20 cellular contexts compared by ENCODE assay signal in genomic region chr22:20127869-20128618, GRCh38. TPM values are rescaled to one million over a fixed set of nuclear protein-coding genes. Genes with fewer than 3 reads are reported as not detected.
A peak's percentile ranks its signal among the peaks of the same experiment; 100 is the strongest.
DNase-seq lines count a peak whose midpoint lies in the region; ATAC-seq and TF ChIP-seq lines count a peak whose summit lies in the region.
"Had no signal": no experiment of that assay in that cellular context is flagged by ENCODE, and none has a peak within 500 bp of the region (broad histone marks: within the 10 kb centered on the region; RNA-seq: fewer than 3 reads in every experiment).

No MANE protein-coding gene starts in this region.

- H3K4me1 ChIP-seq in naive thymus-derived CD4-positive, alpha-beta T cell (ENCODE audit: control insufficient read depth in 2 of 2, insufficient read depth in 2 of 2, low read length in 2 of 2) = peaks cover 17 to 19% of the 10 kb centered on the region in 2 donors

- POLR2A ChIA-PET in activated CD8-positive, alpha-beta T cell treated with anti-CD3 and anti-CD28 coated beads for 36 hours (lab: Charles Lee) = interaction anchor here (0.6 to 8.4 kb wide), 7 partner anchors 10 to 45 kb away, joined by 3 to 111 read pairs (median 4); partner anchors contain the start of genes RANBP1 and TRMT2A
- POLR2A ChIA-PET in activated CD8-positive, alpha-beta T cell treated with anti-CD3 and anti-CD28 coated beads, Interleukin-2, amount 10 ng/mL, durations not matched to agents 7 days and 5 days (lab: Charles Lee) = interaction anchor here (0.6 to 1.0 kb wide), 2 partner anchors 11 to 29 kb away, joined by 3 to 5 read pairs; partner anchors contain the start of gene TRMT2A
- POLR2A ChIA-PET in naive thymus-derived CD4-positive, alpha-beta T cell (lab: Charles Lee) = no interaction called here

- H3K36me3 Mint-ChIP-seq in activated CD8-positive, alpha-beta T cell treated with anti-CD3 and anti-CD28 coated beads for 36 hours (ENCODE audit: low read depth) = peaks cover 34% of the 10 kb centered on the region
- peaks cover 34% of the 10 kb centered on the region for H3K36me3 Mint-ChIP-seq in activated CD8-positive, alpha-beta T cell treated with anti-CD3 and anti-CD28 coated beads, Interleukin-2, amount 10 ng/mL, durations not matched to agents 7 days and 5 days (ENCODE audit: low read depth)
- H3K36me3 Mint-ChIP-seq in T-helper 17 cell (ENCODE audit: low read depth) = no peaks in the 10 kb centered on the region
- H3K36me3 Mint-ChIP-seq in naive thymus-derived CD4-positive, alpha-beta T cell = peaks cover 0 to 6% (median 4%) of the 10 kb centered on the region in 5 donors
- H3K36me3 Mint-ChIP-seq in activated T-helper 2 cell treated with anti-CD3 and anti-CD28 coated beads, Interferon-gamma antibody, Interleukin-2, Interleukin-4, amounts not matched to agents 10 μg/mL and 5 μg/mL and 100 μg/mL, durations not matched to agents 14 hours and 24 hours and 36 hours (ENCODE audit: low read depth) = peaks cover 45% of the 10 kb centered on the region

- peak overlapping the region; percentile 69 for H3K27ac Mint-ChIP-seq in activated CD8-positive, alpha-beta T cell treated with anti-CD3 and anti-CD28 coated beads for 36 hours
- H3K27ac Mint-ChIP-seq in activated CD8-positive, alpha-beta T cell treated with anti-CD3 and anti-CD28 coated beads, Interleukin-2, amount 10 ng/mL, durations not matched to agents 7 days and 5 days = no peak overlapping the region
- peak overlapping the region; percentile 16 for H3K27ac Mint-ChIP-seq in T-helper 17 cell
- peak overlapping the region in 7 of 9 donors; percentile 9 to 78 (median 28) for H3K27ac Mint-ChIP-seq in naive thymus-derived CD4-positive, alpha-beta T cell
- no peak overlapping the region for H3K27ac Mint-ChIP-seq in activated T-helper 2 cell treated with anti-CD3 and anti-CD28 coated beads, Interferon-gamma antibody, Interleukin-2, Interleukin-4, amounts not matched to agents 10 μg/mL and 5 μg/mL and 100 μg/mL, durations not matched to agents 14 hours and 24 hours and 36 hours
- H3K27ac Mint-ChIP-seq: immature natural killer cell had no signal

- no peak for DNase-seq in activated CD8-positive, alpha-beta T cell treated with anti-CD3 and anti-CD28 coated beads for 36 hours
- no peak for DNase-seq in activated CD8-positive, alpha-beta T cell treated with anti-CD3 and anti-CD28 coated beads, Interleukin-2, amount 10 ng/mL, durations not matched to agents 7 days and 5 days
- DNase-seq in T-helper 17 cell (no peak), GOT3 (lab: John Stamatoyannopoulos, UW) (no peak)
- no peak for DNase-seq in naive thymus-derived CD4-positive, alpha-beta T cell
- DNase-seq in activated T-helper 2 cell treated with anti-CD3 and anti-CD28 coated beads, Interferon-gamma antibody, Interleukin-2, Interleukin-4, amounts not matched to agents 10 μg/mL and 5 μg/mL and 100 μg/mL, durations not matched to agents 14 hours and 24 hours and 36 hours (ENCODE audit: low spot score) = no peak
- DNase-seq: activated CD4-positive, alpha-beta T cell treated with anti-CD3 and anti-CD28 coated beads, Interleukin-2, amount 50 U/mL, for 1 hour; aorta; CD8-positive, alpha-beta memory T cell; EL; erythroblast; HFFc6; immature natural killer cell; NCI-H345; Right ventricle myocardium superior; stimulated activated CD4-positive, alpha-beta T cell treated with anti-CD3 and anti-CD28 coated beads, Interleukin-2, amount 100 ng/mL, for 48 hours; transverse colon had no signal

- H3K27me3 Mint-ChIP-seq in activated CD8-positive, alpha-beta T cell treated with anti-CD3 and anti-CD28 coated beads for 36 hours = no peaks in the 10 kb centered on the region
- H3K27me3 Mint-ChIP-seq in activated CD8-positive, alpha-beta T cell treated with anti-CD3 and anti-CD28 coated beads, Interleukin-2, amount 10 ng/mL, durations not matched to agents 7 days and 5 days (ENCODE audit: low read depth) = no peaks in the 10 kb centered on the region
- H3K27me3 Mint-ChIP-seq in T-helper 17 cell = no peaks in the 10 kb centered on the region
- no peaks in the 10 kb centered on the region for H3K27me3 Mint-ChIP-seq in naive thymus-derived CD4-positive, alpha-beta T cell
- H3K27me3 Mint-ChIP-seq in activated T-helper 2 cell treated with anti-CD3 and anti-CD28 coated beads, Interferon-gamma antibody, Interleukin-2, Interleukin-4, amounts not matched to agents 10 μg/mL and 5 μg/mL and 100 μg/mL, durations not matched to agents 14 hours and 24 hours and 36 hours (ENCODE audit: low read depth) = no peaks in the 10 kb centered on the region
- H3K27me3 Mint-ChIP-seq: CD8-positive, alpha-beta memory T cell had no signal

- intact Hi-C loops in activated CD8-positive, alpha-beta T cell treated with anti-CD3 and anti-CD28 coated beads for 36 hours (cut with micrococcal nuclease) = loop anchor here (5.0 kb wide), 1 partner anchor 156 kb away; no protein-coding TSS in a partner anchor
- intact Hi-C loops in naive thymus-derived CD4-positive, alpha-beta T cell (cut with micrococcal nuclease) = no loop called here
- intact Hi-C loops in activated T-helper 2 cell treated with anti-CD3 and anti-CD28 coated beads, Interferon-gamma antibody, Interleukin-2, Interleukin-4, amounts not matched to agents 10 μg/mL and 5 μg/mL and 100 μg/mL, durations not matched to agents 14 hours and 24 hours and 36 hours (cut with micrococcal nuclease) = loop anchor here (2.0 kb wide), 1 partner anchor 157 kb away; no protein-coding TSS in a partner anchor

- H3K27ac ChIP-seq in naive thymus-derived CD4-positive, alpha-beta T cell (ENCODE audit: low read depth, low read length) = peak overlapping the region; percentile 33
- H3K27ac ChIP-seq: KMS-11, transverse colon had no signal

- H3K9me3 Mint-ChIP-seq in activated CD8-positive, alpha-beta T cell treated with anti-CD3 and anti-CD28 coated beads for 36 hours = no peaks in the 10 kb centered on the region
- H3K9me3 Mint-ChIP-seq in activated CD8-positive, alpha-beta T cell treated with anti-CD3 and anti-CD28 coated beads, Interleukin-2, amount 10 ng/mL, durations not matched to agents 7 days and 5 days (ENCODE audit: insufficient read depth) = no peaks in the 10 kb centered on the region
- H3K9me3 Mint-ChIP-seq in naive thymus-derived CD4-positive, alpha-beta T cell = peaks cover 0 to 2% (median 0%) of the 10 kb centered on the region in 11 donors
- no peaks in the 10 kb centered on the region for H3K9me3 Mint-ChIP-seq in activated T-helper 2 cell treated with anti-CD3 and anti-CD28 coated beads, Interferon-gamma antibody, Interleukin-2, Interleukin-4, amounts not matched to agents 10 μg/mL and 5 μg/mL and 100 μg/mL, durations not matched to agents 14 hours and 24 hours and 36 hours
- H3K9me3 Mint-ChIP-seq: CD8-positive, alpha-beta memory T cell; HFFc6 had no signal

- peaks cover 31% of the 10 kb centered on the region for H3K4me1 Mint-ChIP-seq in activated CD8-positive, alpha-beta T cell treated with anti-CD3 and anti-CD28 coated beads for 36 hours (ENCODE audit: low read depth)
- peaks cover 19% of the 10 kb centered on the region for H3K4me1 Mint-ChIP-seq in activated CD8-positive, alpha-beta T cell treated with anti-CD3 and anti-CD28 coated beads, Interleukin-2, amount 10 ng/mL, durations not matched to agents 7 days and 5 days (ENCODE audit: low read depth)
- H3K4me1 Mint-ChIP-seq in T-helper 17 cell = peaks cover 5% of the 10 kb centered on the region
- peaks cover 0 to 19% (median 13%) of the 10 kb centered on the region in 7 donors for H3K4me1 Mint-ChIP-seq in naive thymus-derived CD4-positive, alpha-beta T cell
- peaks cover 8% of the 10 kb centered on the region for H3K4me1 Mint-ChIP-seq in activated T-helper 2 cell treated with anti-CD3 and anti-CD28 coated beads, Interferon-gamma antibody, Interleukin-2, Interleukin-4, amounts not matched to agents 10 μg/mL and 5 μg/mL and 100 μg/mL, durations not matched to agents 14 hours and 24 hours and 36 hours (ENCODE audit: low read depth)

- CTCF ChIA-PET in activated CD8-positive, alpha-beta T cell treated with anti-CD3 and anti-CD28 coated beads for 36 hours (lab: Charles Lee) = interaction anchor here (1.1 to 2.0 kb wide), 5 partner anchors 8 to 157 kb away, joined by 3 to 11 read pairs (median 5); no protein-coding TSS in a partner anchor
- CTCF ChIA-PET in activated CD8-positive, alpha-beta T cell treated with anti-CD3 and anti-CD28 coated beads, Interleukin-2, amount 10 ng/mL, durations not matched to agents 7 days and 5 days (lab: Charles Lee) = interaction anchor here (0.9 to 3.6 kb wide), 6 partner anchors 10 to 180 kb away, joined by 3 to 28 read pairs (median 8); partner anchors contain the start of genes RANBP1 and TRMT2A
- CTCF ChIA-PET in naive thymus-derived CD4-positive, alpha-beta T cell (lab: Charles Lee) = interaction anchor here (0.6 to 1.0 kb wide), 4 partner anchors 24 to 290 kb away, joined by 3 read pairs; no protein-coding TSS in a partner anchor

- TF ChIP-seq CTCF in activated CD8-positive, alpha-beta T cell treated with anti-CD3 and anti-CD28 coated beads for 36 hours (IDR thresholded peaks at IDR 0.05) = no peak

- H3K36me3 ChIP-seq in naive thymus-derived CD4-positive, alpha-beta T cell (ENCODE audit: control insufficient read depth in 2 of 3, insufficient read depth in 3 of 3, low read length in 3 of 3) = peaks cover 0 to 41% (median 5%) of the 10 kb centered on the region in 3 experiments

- no peaks in the 10 kb centered on the region for H3K27me3 ChIP-seq in naive thymus-derived CD4-positive, alpha-beta T cell (ENCODE audit: control insufficient read depth in 2 of 2, insufficient read depth in 2 of 2, low read length in 2 of 2)
- H3K27me3 ChIP-seq: transverse colon had no signal

- H3K4me3 Mint-ChIP-seq in activated CD8-positive, alpha-beta T cell treated with anti-CD3 and anti-CD28 coated beads for 36 hours = no peak overlapping the region
- no peak overlapping the region for H3K4me3 Mint-ChIP-seq in activated CD8-positive, alpha-beta T cell treated with anti-CD3 and anti-CD28 coated beads, Interleukin-2, amount 10 ng/mL, durations not matched to agents 7 days and 5 days
- no peak overlapping the region for H3K4me3 Mint-ChIP-seq in T-helper 17 cell
- no peak overlapping the region for H3K4me3 Mint-ChIP-seq in naive thymus-derived CD4-positive, alpha-beta T cell
- H3K4me3 Mint-ChIP-seq in activated T-helper 2 cell treated with anti-CD3 and anti-CD28 coated beads, Interferon-gamma antibody, Interleukin-2, Interleukin-4, amounts not matched to agents 10 μg/mL and 5 μg/mL and 100 μg/mL, durations not matched to agents 14 hours and 24 hours and 36 hours (ENCODE audit: low read depth) = no peak overlapping the region
- H3K4me3 Mint-ChIP-seq: HFFc6, immature natural killer cell had no signal

- H3K9me3 ChIP-seq in T-helper 17 cell (ENCODE audit: control insufficient read depth, low read length, poor library complexity, severe bottlenecking) = no peaks in the 10 kb centered on the region
- no peaks in the 10 kb centered on the region for H3K9me3 ChIP-seq in naive thymus-derived CD4-positive, alpha-beta T cell (ENCODE audit: control insufficient read depth in 2 of 3, low read length in 3 of 3)
- H3K9me3 ChIP-seq: transverse colon had no signal

- no peak for ATAC-seq in activated CD8-positive, alpha-beta T cell treated with anti-CD3 and anti-CD28 coated beads for 36 hours
- no peak for ATAC-seq in activated CD8-positive, alpha-beta T cell treated with anti-CD3 and anti-CD28 coated beads, Interleukin-2, amount 10 ng/mL, durations not matched to agents 7 days and 5 days
- ATAC-seq in T-helper 17 cell = no peak
- no peak for ATAC-seq in naive thymus-derived CD4-positive, alpha-beta T cell
- ATAC-seq: sciatic nerve had no signal

- H3K4me3 ChIP-seq in naive thymus-derived CD4-positive, alpha-beta T cell (ENCODE audit: low read length) = no peak overlapping the region
- H3K4me3 ChIP-seq: transverse colon had no signal

RNA-seq across cellular contexts. Expression of gene ZDHHC8, which starts 3.6 kb away (rescaled TPM):
- total RNA-seq in activated CD8-positive, alpha-beta T cell treated with anti-CD3 and anti-CD28 coated beads for 36 hours = 10 to 100 TPM; 44.5 to 44.8 TPM
- total RNA-seq in activated CD8-positive, alpha-beta T cell treated with anti-CD3 and anti-CD28 coated beads, Interleukin-2, amount 10 ng/mL, durations not matched to agents 7 days and 5 days = 10 to 100 TPM; 60.5 to 65.5 TPM
- total RNA-seq in T-helper 17 cell = 10 to 100 TPM; 60.1 to 75.8 TPM
- 10 to 100 TPM; 63.4 to 88.5 (median 79.2) TPM for total RNA-seq in naive thymus-derived CD4-positive, alpha-beta T cell
- 1 to 10 TPM in 1 of 2 donors, under 1 TPM in 1; 0.95 to 4.3 TPM for polyA plus RNA-seq in naive thymus-derived CD4-positive, alpha-beta T cell
- 77.3 and 82.4 TPM in 2 replicates for total RNA-seq in activated T-helper 2 cell treated with anti-CD3 and anti-CD28 coated beads, Interferon-gamma antibody, Interleukin-2, Interleukin-4, amounts not matched to agents 10 μg/mL and 5 μg/mL and 100 μg/mL, durations not matched to agents 14 hours and 24 hours and 36 hours

RNA-seq across cellular contexts. Expression of gene TRMT2A, which starts 11.0 kb away (rescaled TPM):
- 100 to 1,000 TPM; 101 to 105 TPM for total RNA-seq in activated CD8-positive, alpha-beta T cell treated with anti-CD3 and anti-CD28 coated beads for 36 hours
- 100 to 1,000 TPM in 1 of 2 experiments, 10 to 100 TPM in 1; 92.1 to 102 TPM for total RNA-seq in activated CD8-positive, alpha-beta T cell treated with anti-CD3 and anti-CD28 coated beads, Interleukin-2, amount 10 ng/mL, durations not matched to agents 7 days and 5 days
- total RNA-seq in T-helper 17 cell = 10 to 100 TPM; 77.1 to 85.5 TPM
- 100 to 1,000 TPM in 2 of 5 experiments, 10 to 100 TPM in 3; 92.0 to 134 (median 95.8) TPM for total RNA-seq in naive thymus-derived CD4-positive, alpha-beta T cell
- 10 to 100 TPM; 30.0 to 44.5 TPM for polyA plus RNA-seq in naive thymus-derived CD4-positive, alpha-beta T cell
- 94.1 and 103 TPM in 2 replicates for total RNA-seq in activated T-helper 2 cell treated with anti-CD3 and anti-CD28 coated beads, Interferon-gamma antibody, Interleukin-2, Interleukin-4, amounts not matched to agents 10 μg/mL and 5 μg/mL and 100 μg/mL, durations not matched to agents 14 hours and 24 hours and 36 hours

RNA-seq across cellular contexts. Expression of gene RANBP1, which starts 12.1 kb away (rescaled TPM):
- 100 to 1,000 TPM; 411 to 412 TPM for total RNA-seq in activated CD8-positive, alpha-beta T cell treated with anti-CD3 and anti-CD28 coated beads for 36 hours
- 100 to 1,000 TPM; 320 to 332 TPM for total RNA-seq in activated CD8-positive, alpha-beta T cell treated with anti-CD3 and anti-CD28 coated beads, Interleukin-2, amount 10 ng/mL, durations not matched to agents 7 days and 5 days
- 10 to 100 TPM; 65.7 to 75.2 TPM for total RNA-seq in T-helper 17 cell
- total RNA-seq in naive thymus-derived CD4-positive, alpha-beta T cell = 100 to 1,000 TPM in 1 of 5 experiments, 10 to 100 TPM in 4; 50.4 to 224 (median 74.8) TPM
- 10 to 100 TPM; 86.1 to 90.6 TPM for polyA plus RNA-seq in naive thymus-derived CD4-positive, alpha-beta T cell
- total RNA-seq in activated T-helper 2 cell treated with anti-CD3 and anti-CD28 coated beads, Interferon-gamma antibody, Interleukin-2, Interleukin-4, amounts not matched to agents 10 μg/mL and 5 μg/mL and 100 μg/mL, durations not matched to agents 14 hours and 24 hours and 36 hours = 444 and 452 TPM in 2 replicates

RNA-seq across cellular contexts. Expression of gene CCDC188, which starts 22.8 kb away (rescaled TPM):
- not detected for total RNA-seq in activated CD8-positive, alpha-beta T cell treated with anti-CD3 and anti-CD28 coated beads for 36 hours
- total RNA-seq in activated CD8-positive, alpha-beta T cell treated with anti-CD3 and anti-CD28 coated beads, Interleukin-2, amount 10 ng/mL, durations not matched to agents 7 days and 5 days = not detected
- total RNA-seq in T-helper 17 cell = 1 to 10 TPM in 1 of 2 donors, not detected in 1; 1.5 TPM
- not detected for total RNA-seq in naive thymus-derived CD4-positive, alpha-beta T cell
- not detected for polyA plus RNA-seq in naive thymus-derived CD4-positive, alpha-beta T cell
- total RNA-seq in activated T-helper 2 cell treated with anti-CD3 and anti-CD28 coated beads, Interferon-gamma antibody, Interleukin-2, Interleukin-4, amounts not matched to agents 10 μg/mL and 5 μg/mL and 100 μg/mL, durations not matched to agents 14 hours and 24 hours and 36 hours = 0.11 TPM in 1 of 2 replicates, not detected in the other
- total RNA-seq: CD8-positive, alpha-beta memory T cell had no signal
- polyA plus RNA-seq: aorta; CD8-positive, alpha-beta memory T cell; neural cell had no signal

RNA-seq across cellular contexts. Expression of gene DGCR8, which starts 48.0 kb away (rescaled TPM):
- total RNA-seq in activated CD8-positive, alpha-beta T cell treated with anti-CD3 and anti-CD28 coated beads for 36 hours = 10 to 100 TPM; 35.0 to 38.8 TPM
- 10 to 100 TPM; 52.3 to 55.2 TPM for total RNA-seq in activated CD8-positive, alpha-beta T cell treated with anti-CD3 and anti-CD28 coated beads, Interleukin-2, amount 10 ng/mL, durations not matched to agents 7 days and 5 days
- total RNA-seq in T-helper 17 cell = 10 to 100 TPM; 32.0 to 37.9 TPM
- total RNA-seq in naive thymus-derived CD4-positive, alpha-beta T cell = 10 to 100 TPM; 33.4 to 63.6 (median 41.1) TPM
- polyA plus RNA-seq in naive thymus-derived CD4-positive, alpha-beta T cell = 1 to 10 TPM; 4.1 to 6.1 TPM
- 63.1 and 66.4 TPM in 2 replicates for total RNA-seq in activated T-helper 2 cell treated with anti-CD3 and anti-CD28 coated beads, Interferon-gamma antibody, Interleukin-2, Interleukin-4, amounts not matched to agents 10 μg/mL and 5 μg/mL and 100 μg/mL, durations not matched to agents 14 hours and 24 hours and 36 hours

Comparison
In these comparisons a context has a peak if more than half of its experiments do, and no peak if none do; other contexts are left out.
1. H3K27ac Mint-ChIP-seq: peak in activated CD8-positive, alpha-beta T cell treated with anti-CD3 and anti-CD28 coated beads for 36 hours (single experiment), T-helper 17 cell (single experiment) and naive thymus-derived CD4-positive, alpha-beta T cell (7 of 9); none in activated CD8-positive, alpha-beta T cell treated with anti-CD3 and anti-CD28 coated beads, Interleukin-2, amount 10 ng/mL, durations not matched to agents 7 days and 5 days (single experiment) and activated T-helper 2 cell treated with anti-CD3 and anti-CD28 coated beads, Interferon-gamma antibody, Interleukin-2, Interleukin-4, amounts not matched to agents 10 μg/mL and 5 μg/mL and 100 μg/mL, durations not matched to agents 14 hours and 24 hours and 36 hours (single experiment).
2. intact Hi-C loops: an anchor here in activated CD8-positive, alpha-beta T cell treated with anti-CD3 and anti-CD28 coated beads for 36 hours (5.0 kb wide) and activated T-helper 2 cell treated with anti-CD3 and anti-CD28 coated beads, Interferon-gamma antibody, Interleukin-2, Interleukin-4, amounts not matched to agents 10 μg/mL and 5 μg/mL and 100 μg/mL, durations not matched to agents 14 hours and 24 hours and 36 hours (2.0 kb wide); none called in naive thymus-derived CD4-positive, alpha-beta T cell.